8 cellular contexts compared by ENCODE assay signal in genomic region chr12:68686262-68686594, GRCh38. TPM values are rescaled to one million over a fixed set of nuclear protein-coding genes. Genes with fewer than 3 reads are reported as not detected.
A peak's percentile ranks its signal among the peaks of the same experiment; 100 is the strongest.
DNase-seq lines count a peak whose midpoint lies in the region; ATAC-seq and TF ChIP-seq lines count a peak whose summit lies in the region.

No MANE protein-coding gene starts in this region.

- H4K5ac ChIP-seq in IMR-90 (ENCODE audit: low read depth, low read length): peak overlapping the region; percentile 73; the same call in 1 of the 2 replicates

- H3K14ac ChIP-seq in IMR-90 (replicated peaks; ENCODE audit: low read depth, low read length): peak overlapping the region; percentile 55

- BruUV-seq in IMR-90 (replicated peaks; lab: Mats Ljungman, UMichigan): no TSS peak

- intact Hi-C loops in IMR-90 (cut with micrococcal nuclease): loop anchor here (1.0 to 2.0 kb wide), 3 partner anchors 75 to 354 kb away; partner anchors contain the start of genes MDM1 and RAP1B

- no peak for DNase-seq in IMR-90
- DNase-seq in natural killer cell treated with Interleukin-12 subunit alpha and Interleukin-12 subunit beta and Interleukin-15 and Interleukin-18, amount 100 ng/mL, for 72 hours (ENCODE audit: low spot score): no peak
- no peak for DNase-seq in GM19240 (ENCODE audit: insufficient read length, low spot score)
- no peak for DNase-seq in DMS153 treated with DMSO at 0.1 percent for 48 hours (lab: John Stamatoyannopoulos, UW; ENCODE audit: unreplicated experiment)
- no peak for DNase-seq in SKM-1 treated with dmso at 0.1 percent for 144 hours (lab: John Stamatoyannopoulos, UW; ENCODE audit: unreplicated experiment)
- no peak for DNase-seq in AML-193 (lab: John Stamatoyannopoulos, UW)

- 0 out of 2 replicates have a peak overlapping the region, but pooled peaks have one; percentile 26 for H2BK120ac ChIP-seq in IMR-90 (ENCODE audit: low read depth, low read length)

- H3K27me3 ChIP-seq in IMR-90 (ENCODE audit: control insufficient read depth, insufficient read depth, low read length): no peaks in the 10 kb centered on the region

- H3K4me3 Mint-ChIP-seq in natural killer cell treated with Interleukin-12 subunit alpha and Interleukin-12 subunit beta and Interleukin-15 and Interleukin-18, amount 100 ng/mL, for 72 hours: peak overlapping the region; percentile 94

- H2AK5ac ChIP-seq in IMR-90 (ENCODE audit: low read depth, low read length): no peak overlapping the region

- H2AK9ac ChIP-seq in IMR-90 (replicated peaks; ENCODE audit: low read depth, low read length, poor library complexity): no peak overlapping the region

- H4K8ac ChIP-seq in IMR-90 (ENCODE audit: low read depth in 2 of 2, low read length in 2 of 2): peak overlapping the region; percentile 25 to 88

- peaks cover 3% of the 10 kb centered on the region for H3K36me3 ChIP-seq in IMR-90 (ENCODE audit: control insufficient read depth, insufficient read depth, low read length)

- no peaks in the 10 kb centered on the region for H3K27me3 Mint-ChIP-seq in natural killer cell treated with Interleukin-12 subunit alpha and Interleukin-12 subunit beta and Interleukin-15 and Interleukin-18, amount 100 ng/mL, for 72 hours

- H3K4me3 ChIP-seq in IMR-90 (ENCODE audit: insufficient read depth, low read depth, low read length): peak overlapping the region; percentile 66

- TF ChIP-seq CTCF in C4-2B (conservative IDR thresholded peaks at IDR 0.05) (no peak), IMR-90 (conservative IDR thresholded peaks at IDR 0.05; ENCODE audit: low read depth, low read length) (no peak)

- no peaks in the 10 kb centered on the region for H3K9me3 ChIP-seq in IMR-90 (ENCODE audit: control insufficient read depth, insufficient read depth, low read length)

- H3K79me1 ChIP-seq in IMR-90 (ENCODE audit: low read depth in 1 of 2, low read length in 2 of 2): peaks cover 4 to 15% of the 10 kb centered on the region in 2 experiments

- no peaks in the 10 kb centered on the region for H3K9me1 ChIP-seq in IMR-90 (ENCODE audit: insufficient read depth, low read length)

- peak overlapping the region; percentile 25; the same call in 1 of the 2 replicates for H2BK20ac ChIP-seq in IMR-90 (ENCODE audit: low read depth, low read length)

- TF ChIP-seq POLR2A in IMR-90 (IDR thresholded peaks at IDR 0.05; ENCODE audit: low read depth, low read length): no peak

- no peak overlapping the region for H2BK15ac ChIP-seq in IMR-90 (ENCODE audit: low read depth, low read length)

- peak overlapping the region; percentile 12; the same call in 1 of the 2 replicates for H3K4ac ChIP-seq in IMR-90 (ENCODE audit: low read depth, low read length)

- in situ Hi-C loops in IMR-90 (cut with MboI; ENCODE audit: low sequenced_read_pairs): loop anchor here (25.0 kb wide), 1 partner anchor 324 kb away; no protein-coding TSS in a partner anchor

- no peaks in the 10 kb centered on the region; the same call in 1 of the 2 replicates for H3K4me1 ChIP-seq in IMR-90 (ENCODE audit: control insufficient read depth, insufficient read depth, low read length)

- H3K18ac ChIP-seq in IMR-90 (ENCODE audit: low read depth, low read length): no peak overlapping the region; the same call in 1 of the 2 replicates

- no CpG with 5 or more reads among the region's 3 CpGs for WGBS in IMR-90 (ENCODE audit: extremely low coverage in 2 of 2, insufficient read length in 1 of 2), 2 experiments

- peak overlapping the region; percentile 97 for H2AFZ ChIP-seq in IMR-90 (replicated peaks; ENCODE audit: low read length, poor library complexity)

- H3K23ac ChIP-seq in IMR-90 (ENCODE audit: low read depth, low read length): peak overlapping the region; percentile 20; the same call in 1 of the 2 replicates

- POLR2A ChIA-PET in IMR-90 (lab: Charles Lee; ENCODE audit: unreplicated experiment): no interaction called here

- H4K91ac ChIP-seq in IMR-90 (ENCODE audit: insufficient read depth, low read depth, low read length): peak overlapping the region; percentile 49

- peak overlapping the region; percentile 39 for H3K9ac ChIP-seq in IMR-90 (ENCODE audit: low read depth, low read length)

- H4K20me1 ChIP-seq in IMR-90 (ENCODE audit: insufficient read depth, low read length): no peaks in the 10 kb centered on the region

- H3K56ac ChIP-seq in IMR-90 (ENCODE audit: extremely low read depth, insufficient read depth, low read length): peak overlapping the region; percentile 84

- H3K4me1 Mint-ChIP-seq in natural killer cell treated with Interleukin-12 subunit alpha and Interleukin-12 subunit beta and Interleukin-15 and Interleukin-18, amount 100 ng/mL, for 72 hours (ENCODE audit: low read depth in 2 of 2): peaks cover 31% of the 10 kb centered on the region in 2 donors

- H3K9me3 Mint-ChIP-seq in natural killer cell treated with Interleukin-12 subunit alpha and Interleukin-12 subunit beta and Interleukin-15 and Interleukin-18, amount 100 ng/mL, for 72 hours: no peaks in the 10 kb centered on the region

- no peak for ATAC-seq in IMR-90 (ENCODE audit: low read depth)
- ATAC-seq in natural killer cell treated with Interleukin-12 subunit alpha and Interleukin-12 subunit beta and Interleukin-15 and Interleukin-18, amount 100 ng/mL, for 72 hours: no peak

- no peak for TF ChIP-seq RAD21 in IMR-90 (IDR thresholded peaks at IDR 0.05; ENCODE audit: low read length)

- H3K27ac ChIP-seq in C4-2B (peak overlapping the region; percentile 77), IMR-90 (ENCODE audit: insufficient read depth, low read length) (peak overlapping the region; percentile 11; the same call in 1 of the 2 replicates), cingulate gyrus (ENCODE audit: low read depth, low read length) (peak overlapping the region; percentile 57)

- peak overlapping the region; percentile 12 for H3K4me2 ChIP-seq in IMR-90 (ENCODE audit: low read depth, low read length)

- CTCF ChIA-PET in IMR-90 (lab: Yijun Ruan, JAX): interaction anchor here (0.6 to 1.0 kb wide), 2 partner anchors 16 to 28 kb away, joined by 3 to 4 read pairs; no protein-coding TSS in a partner anchor

- H2BK5ac ChIP-seq in IMR-90 (ENCODE audit: low read depth, low read length, poor library complexity, severe bottlenecking): peak overlapping the region; percentile 46

- peak overlapping the region; percentile 94 to 97 for H3K27ac Mint-ChIP-seq in natural killer cell treated with Interleukin-12 subunit alpha and Interleukin-12 subunit beta and Interleukin-15 and Interleukin-18, amount 100 ng/mL, for 72 hours

- H3K36me3 Mint-ChIP-seq in natural killer cell treated with Interleukin-12 subunit alpha and Interleukin-12 subunit beta and Interleukin-15 and Interleukin-18, amount 100 ng/mL, for 72 hours: peaks cover 9% of the 10 kb centered on the region

- dilution Hi-C loops in IMR-90 (cut with HindIII; ENCODE audit: low sequenced_read_pairs, unreplicated experiment): no loop called here

TF ChIP-seq in IMR-90, 13 proteins besides CTCF, POLR2A, EP300 and RAD21:
- no peak for TF ChIP-seq MXI1 (IDR thresholded peaks at IDR 0.05; ENCODE audit: borderline replicate concordance, low read depth, low read length)
- no peak for TF ChIP-seq USF2 (IDR thresholded peaks at IDR 0.05; ENCODE audit: low read depth, low read length)
- no peak for TF ChIP-seq FOS (IDR thresholded peaks at IDR 0.05; ENCODE audit: low read depth, low read length)
- no peak for TF ChIP-seq BHLHE40 (IDR thresholded peaks at IDR 0.05; ENCODE audit: low read depth, low read length)
- no peak for TF ChIP-seq RFX5 (IDR thresholded peaks at IDR 0.05; ENCODE audit: low read depth, low read length)
TF ChIP-seq in IMR-90: peak in this region for 0.

RNA-seq across cellular contexts. Expression of gene NUP107, which starts 0.6 kb away (rescaled TPM):
- total RNA-seq in IMR-90 (2012; rRNA removed): 54.4 and 69.7 TPM in 2 replicates
- polyA plus RNA-seq in IMR-90 (2012; rRNA removed): 33.7 and 34.5 TPM in 2 replicates
- polyA plus RNA-seq in IMR-90 (2012; cell fraction: cytosol; rRNA removed): 3.3 and 4.8 TPM in 2 replicates
- polyA plus RNA-seq in IMR-90 (2012; cell fraction: nucleus; rRNA removed; ENCODE audit: low replicate concordance): 5.3 and 40.5 TPM in 2 replicates
- total RNA-seq in natural killer cell treated with Interleukin-12 subunit alpha and Interleukin-12 subunit beta and Interleukin-15 and Interleukin-18, amount 100 ng/mL, for 72 hours: 100 to 1,000 TPM in 1 of 2 donors, 10 to 100 TPM in 1; 77.3 to 111 TPM

RNA-seq across cellular contexts. Expression of gene SLC35E3, which starts 59.7 kb away (rescaled TPM):
- 3.6 TPM in 2 replicates for total RNA-seq in IMR-90 (2012; rRNA removed)
- 3.9 and 5.1 TPM in 2 replicates for polyA plus RNA-seq in IMR-90 (2012; rRNA removed)
- polyA plus RNA-seq in IMR-90 (2012; cell fraction: cytosol; rRNA removed): 1.5 TPM in 2 replicates
- polyA plus RNA-seq in IMR-90 (2012; cell fraction: nucleus; rRNA removed; ENCODE audit: low replicate concordance): 2.0 and 7.5 TPM in 2 replicates
- 10 to 100 TPM in 1 of 2 donors, 1 to 10 TPM in 1; 8.7 to 12.7 TPM for total RNA-seq in natural killer cell treated with Interleukin-12 subunit alpha and Interleukin-12 subunit beta and Interleukin-15 and Interleukin-18, amount 100 ng/mL, for 72 hours

Comparison
In these comparisons a context has a peak if more than half of its experiments do, and no peak if none do; other contexts are left out.
1. H3K27ac ChIP-seq: peak in every context shown above with its lines; median percentile 77 in C4-2B; 57 in cingulate gyrus; 11 in IMR-90.